In genomic region chr19:16586477-16586871, GRCh38 we compare ENCODE assay signal across 10 cellular contexts. TPM values are rescaled to one million over a fixed set of nuclear protein-coding genes. Genes with fewer than 3 reads are reported as not detected.
A peak's percentile ranks its signal among the peaks of the same experiment; 100 is the strongest.
DNase-seq lines count a peak whose midpoint lies in the region; ATAC-seq, FAIRE-seq and TF ChIP-seq lines count a peak whose summit lies in the region.
"Had no signal": no experiment of that assay in that cellular context is flagged by ENCODE, and none has a peak within 500 bp of the region (broad histone marks: within the 10 kb centered on the region; RNA-seq: fewer than 3 reads in every experiment).

No MANE protein-coding gene starts in this region.

- H3K36me3 ChIP-seq in CD8-positive, alpha-beta memory T cell (ENCODE audit: insufficient read depth, low read length): no peaks in the 10 kb centered on the region
- H3K36me3 ChIP-seq in KMS-11 (ENCODE audit: insufficient read depth) (no peaks in the 10 kb centered on the region), K562 (ENCODE audit: control insufficient read depth, insufficient read depth, low read length) (peaks cover 18% of the 10 kb centered on the region; the same call in 2 of the 3 replicates), osteoblast (ENCODE audit: insufficient read depth, low read length) (no peaks in the 10 kb centered on the region)

- peaks cover 0 to 1% (median 0%) of the 10 kb centered on the region in 3 donors for H3K36me3 Mint-ChIP-seq in CD8-positive, alpha-beta memory T cell

- in situ Hi-C loops in K562 (cut with MboI): no loop called here

- WGBS in K562 (ENCODE audit: insufficient coverage, low coverage, missing lambda C conversion rate): 85% methylated on average over 8 of the region's 9 CpGs

- no peaks in the 10 kb centered on the region for H3K9me3 Mint-ChIP-seq in CD8-positive, alpha-beta memory T cell
- H3K9me3 Mint-ChIP-seq: nephron had no signal

- H3K4me1 Mint-ChIP-seq in CD8-positive, alpha-beta memory T cell: peaks cover 80 to 95% (median 86%) of the 10 kb centered on the region in 3 donors

- peaks cover 4% of the 10 kb centered on the region for H3K9me1 ChIP-seq in K562 (ENCODE audit: control insufficient read depth, insufficient read depth, low read length)

- no peaks in the 10 kb centered on the region for H3K27me3 ChIP-seq in CD8-positive, alpha-beta memory T cell (ENCODE audit: insufficient read depth, low read length, poor library complexity, severe bottlenecking)
- H3K27me3 ChIP-seq in KMS-11 (ENCODE audit: insufficient read depth, low read depth): no peaks in the 10 kb centered on the region
- H3K27me3 ChIP-seq in K562 (ENCODE audit: control insufficient read depth in 2 of 2, insufficient read depth in 2 of 2, low read length in 2 of 2): no peaks in the 10 kb centered on the region
- no peaks in the 10 kb centered on the region for H3K27me3 ChIP-seq in osteoblast (ENCODE audit: insufficient read depth, low read length)

- no peak for DNase-seq in CD8-positive, alpha-beta memory T cell
- no peak for DNase-seq in K562 (ENCODE audit: extremely low read depth in 1 of 4, low spot score in 3 of 4)
- DNase-seq in osteoblast (ENCODE audit: insufficient read length, low spot score, missing footprints): no peak
- DNase-seq in head of caudate nucleus: no peak
- DNase-seq in mesenteric fat pad (ENCODE audit: low spot score): no peak
- DNase-seq: DMS153 had no signal

- BruUV-seq in K562 (replicated peaks; lab: Mats Ljungman, UMichigan): no TSS peak

- H4K20me1 ChIP-seq in KMS-11 (ENCODE audit: insufficient read depth) (no peaks in the 10 kb centered on the region), K562 (replicated peaks; ENCODE audit: control insufficient read depth, insufficient read depth, low read length) (peaks cover 37% of the 10 kb centered on the region), osteoblast (ENCODE audit: insufficient read depth, low read length) (peaks cover 93% of the 10 kb centered on the region)

- CTCF ChIA-PET in CD8-positive, alpha-beta memory T cell (lab: Charles Lee): interaction anchor here (0.7 to 2.5 kb wide), 2 partner anchors 32 to 121 kb away, joined by 3 to 6 read pairs; no protein-coding TSS in a partner anchor
- CTCF ChIA-PET in K562 (lab: Yijun Ruan, JAX; ENCODE audit: low intra/inter-chr PET ratio): no interaction called here

- peak overlapping the region; percentile 95 for H3K4me2 ChIP-seq in KMS-11
- H3K4me2 ChIP-seq in K562 (ENCODE audit: insufficient read depth, low read length): no peak overlapping the region
- H3K4me2 ChIP-seq in osteoblast (ENCODE audit: insufficient read depth, low read length): no peak overlapping the region

- H3K79me2 ChIP-seq in KMS-11 (ENCODE audit: insufficient read depth, low read depth) (peaks cover 99% of the 10 kb centered on the region), K562 (ENCODE audit: control insufficient read depth, insufficient read depth, low read length) (peaks cover 97% of the 10 kb centered on the region), osteoblast (ENCODE audit: insufficient read depth, low read length) (peaks cover 97% of the 10 kb centered on the region)

- no peaks in the 10 kb centered on the region for H3K9me3 ChIP-seq in CD8-positive, alpha-beta memory T cell (ENCODE audit: low read length)
- H3K9me3 ChIP-seq in K562 (replicated peaks; ENCODE audit: control insufficient read depth, insufficient read depth, low read depth, low read length): no peaks in the 10 kb centered on the region
- no peaks in the 10 kb centered on the region for H3K9me3 ChIP-seq in osteoblast (ENCODE audit: low read depth, low read length)

- H3K27me3 Mint-ChIP-seq in CD8-positive, alpha-beta memory T cell: peaks cover 0 to 4% of the 10 kb centered on the region in 2 donors

- POLR2A ChIA-PET in CD8-positive, alpha-beta memory T cell (lab: Charles Lee): interaction anchor here (0.6 to 3.0 kb wide), 4 partner anchors 13 to 404 kb away, joined by 3 to 15 read pairs (median 7); partner anchors contain the start of genes MED26 and SLC35E1
- POLR2A ChIA-PET in K562 (lab: Yijun Ruan, JAX): interaction anchor here (0.6 kb wide), 1 partner anchor 1085 kb away, joined by 3 read pairs; no protein-coding TSS in a partner anchor

- no peak for ATAC-seq in K562
- ATAC-seq in GM18907 (IDR thresholded peaks at IDR 0.05; ENCODE audit: unreplicated experiment): no peak
- ATAC-seq in GM21381 (IDR thresholded peaks at IDR 0.05; ENCODE audit: unreplicated experiment): no peak

- H3K27ac ChIP-seq in CD8-positive, alpha-beta memory T cell (ENCODE audit: low read depth, low read length): no peak overlapping the region
- H3K27ac ChIP-seq in KMS-11 (peak overlapping the region; percentile 95), K562 (ENCODE audit: extremely low read depth, low read depth, low read length) (no peak overlapping the region), osteoblast (ENCODE audit: low read depth, low read length) (peak overlapping the region; percentile 41)

- no peak overlapping the region for H2AFZ ChIP-seq in KMS-11 (ENCODE audit: low read depth)
- no peak overlapping the region for H2AFZ ChIP-seq in K562 (ENCODE audit: low read depth, low read length)
- no peak overlapping the region for H2AFZ ChIP-seq in osteoblast (ENCODE audit: low read length)

- peak overlapping the region; percentile 94 for H3K9ac ChIP-seq in KMS-11
- H3K9ac ChIP-seq in K562 (ENCODE audit: insufficient read depth in 1 of 2, low read depth in 2 of 2, low read length in 2 of 2): peak overlapping the region in 1 of 2 experiments; percentile 85; a peak in 2 of 4 replicates

- H3K4me1 ChIP-seq in CD8-positive, alpha-beta memory T cell (ENCODE audit: insufficient read depth, low read length): peaks cover 78% of the 10 kb centered on the region
- H3K4me1 ChIP-seq in KMS-11 (ENCODE audit: low read depth, poor library complexity, severe bottlenecking): peaks cover 49% of the 10 kb centered on the region
- H3K4me1 ChIP-seq in K562 (replicated peaks in 1 of 2; ENCODE audit: control insufficient read depth in 2 of 2, insufficient read depth in 2 of 2, low read length in 2 of 2): peaks cover 72 to 79% of the 10 kb centered on the region in 2 experiments
- H3K4me1 ChIP-seq in osteoblast (ENCODE audit: insufficient read depth, low read length): peaks cover 47% of the 10 kb centered on the region

- no peak for TF ChIP-seq POLR2A in K562 (conservative IDR thresholded peaks at IDR 0.05)

- H3K4me3 Mint-ChIP-seq in CD8-positive, alpha-beta memory T cell: peak overlapping the region; percentile 74 to 92 (median 80)
- H3K4me3 Mint-ChIP-seq: nephron had no signal

- no peak for TF ChIP-seq EP300 in K562 (IDR thresholded peaks at IDR 0.05; ENCODE audit: low read length)

- no peak for FAIRE-seq in K562 (lab: Jason Lieb, UNC)

- TF ChIP-seq RAD21 in K562 (CRISPR knock-in tag; conservative IDR thresholded peaks at IDR 0.05 in 1 of 2, IDR thresholded peaks at IDR 0.05 in 1 of 2): no peak

- TF ChIP-seq CTCF in KMS-11 (conservative IDR thresholded peaks at IDR 0.05; ENCODE audit: low read depth, low read length): 0 out of 2 replicates have a peak, but pooled peaks have one; percentile 12
- TF ChIP-seq CTCF in K562 (IDR thresholded peaks at IDR 0.05 in 2 of 3, conservative IDR thresholded peaks at IDR 0.05 in 1 of 3; ENCODE audit: insufficient read depth in 2 of 3, low read depth in 1 of 3, low read length in 3 of 3): no peak
- no peak for TF ChIP-seq CTCF in osteoblast (IDR thresholded peaks at IDR 0.05; ENCODE audit: extremely low read depth, low read depth, low read length)

- intact Hi-C loops in K562 (cut with micrococcal nuclease): no loop called here
- intact Hi-C loops in head of caudate nucleus (cut with DNase I): no loop called here

- peak overlapping the region; percentile 81 to 100 (median 97) for H3K27ac Mint-ChIP-seq in CD8-positive, alpha-beta memory T cell

- no peak overlapping the region for H3K4me3 ChIP-seq in CD8-positive, alpha-beta memory T cell (ENCODE audit: low read length)
- H3K4me3 ChIP-seq in KMS-11 (IDR thresholded peaks at IDR 0.05; ENCODE audit: insufficient read depth, low read depth, low read length) (no peak overlapping the region), K562 (no peak overlapping the region), osteoblast (ENCODE audit: insufficient read depth, low read length) (no peak overlapping the region)

RNA-seq across cellular contexts. Expression of gene SLC35E1, which starts 14.3 kb away (rescaled TPM):
- total RNA-seq in CD8-positive, alpha-beta memory T cell: 10 to 100 TPM; 41.9 to 43.8 TPM
- 30.6 TPM for polyA plus RNA-seq in CD8-positive, alpha-beta memory T cell
- 132 and 248 TPM in 2 replicates for total RNA-seq in K562 (2011; cell fraction: chromatin; rRNA removed; ENCODE audit: low replicate concordance)
- 136 and 163 TPM in 2 replicates for total RNA-seq in K562 (2011; cell fraction: nucleolus; rRNA removed)
- 156 and 184 TPM in 2 replicates for total RNA-seq in K562 (2011; cell fraction: nucleoplasm; rRNA removed)
- total RNA-seq in K562 (2014; rRNA removed): 18.5 and 24.4 TPM in 2 replicates
- 27.8 and 28.4 TPM in 2 replicates for total RNA-seq in K562 (2014; rRNA removed; fragmentation: Illumina TruSeq; extraction: Trizol)
- total RNA-seq in K562 (2015; rRNA removed; fragmentation: Illumina TruSeq; extraction: Trizol): 25.7 and 27.3 TPM in 2 replicates
- 40.1 and 44.5 TPM in 2 replicates for total RNA-seq in K562 (2021)
- polyA plus RNA-seq in K562 (2011; rRNA removed): 28.0 and 40.1 TPM in 2 replicates
- polyA plus RNA-seq in K562 (2011; cell fraction: cytosol; rRNA removed): 41.7 and 60.4 TPM in 2 replicates
- polyA plus RNA-seq in K562 (2011; cell fraction: nucleus; rRNA removed): 28.4 and 51.0 TPM in 2 replicates
- 23.2 and 28.7 TPM in 2 replicates for polyA plus RNA-seq in K562 (2012)
- 31.3 and 34.3 TPM in 2 replicates for polyA plus RNA-seq in K562 (2014; fragmentation: Illumina TruSeq; extraction: Trizol)
- 10 to 100 TPM; 15.0 to 16.1 TPM for polyA plus RNA-seq in K562 (2014; fragmentation: Nextera tagmentation; extraction: Ambion mirVana)
- polyA plus RNA-seq in K562 (2014; rRNA removed): 19.3 and 29.4 TPM in 2 replicates
- 54.7 and 61.3 TPM in 2 replicates for polyA minus RNA-seq in K562 (2011; rRNA and poly(A)+ RNA removed)
- polyA minus RNA-seq in K562 (2011; cell fraction: cytosol; rRNA and poly(A)+ RNA removed): 47.2 and 51.0 TPM in 2 replicates
- polyA minus RNA-seq in K562 (2011; cell fraction: nucleus; rRNA and poly(A)+ RNA removed): 20.2 and 28.9 TPM in 2 replicates
- 38.0 and 41.5 TPM in 2 replicates for total RNA-seq in osteoblast
- total RNA-seq in mesenteric fat pad: 48.7 TPM

RNA-seq across cellular contexts. Expression of gene MED26, which starts 41.5 kb away (rescaled TPM):
- total RNA-seq in CD8-positive, alpha-beta memory T cell: 10 to 100 TPM; 14.7 to 17.1 TPM
- polyA plus RNA-seq in CD8-positive, alpha-beta memory T cell: 3.1 TPM
- 31.4 and 62.0 TPM in 2 replicates for total RNA-seq in K562 (2011; cell fraction: chromatin; rRNA removed; ENCODE audit: low replicate concordance)
- total RNA-seq in K562 (2011; cell fraction: nucleolus; rRNA removed): 34.2 and 40.0 TPM in 2 replicates
- total RNA-seq in K562 (2011; cell fraction: nucleoplasm; rRNA removed): 27.1 and 33.1 TPM in 2 replicates
- total RNA-seq in K562 (2014; rRNA removed) (12.9 and 15.2 TPM in 2 replicates), K562 (2014; rRNA removed; fragmentation: Illumina TruSeq; extraction: Trizol) (3.7 and 4.6 TPM in 2 replicates), K562 (2015; rRNA removed; fragmentation: Illumina TruSeq; extraction: Trizol) (7.1 and 7.5 TPM in 2 replicates), K562 (2021) (15.1 and 16.5 TPM in 2 replicates), osteoblast (5.8 and 6.5 TPM in 2 replicates), mesenteric fat pad (12.7 TPM)
- polyA plus RNA-seq in K562 (2011; rRNA removed) (5.6 and 6.1 TPM in 2 replicates), K562 (2014; fragmentation: Illumina TruSeq; extraction: Trizol) (6.2 and 8.4 TPM in 2 replicates), K562 (2014; fragmentation: Nextera tagmentation; extraction: Ambion mirVana) (under 1 TPM; 0.71 to 0.86 TPM), K562 (2014; rRNA removed) (8.4 and 9.0 TPM in 2 replicates)
- 5.8 and 11.0 TPM in 2 replicates for polyA plus RNA-seq in K562 (2011; cell fraction: cytosol; rRNA removed)
- polyA plus RNA-seq in K562 (2011; cell fraction: nucleus; rRNA removed): 6.6 and 9.2 TPM in 2 replicates
- 5.5 and 7.2 TPM in 2 replicates for polyA plus RNA-seq in K562 (2012)
- polyA minus RNA-seq in K562 (2011; rRNA and poly(A)+ RNA removed): 5.4 and 10.0 TPM in 2 replicates
- polyA minus RNA-seq in K562 (2011; cell fraction: cytosol; rRNA and poly(A)+ RNA removed): 10.9 and 11.5 TPM in 2 replicates
- 13.2 and 20.2 TPM in 2 replicates for polyA minus RNA-seq in K562 (2011; cell fraction: nucleus; rRNA and poly(A)+ RNA removed)

RNA-seq across cellular contexts. Expression of gene CHERP, which starts 44.2 kb away (rescaled TPM):
- 10 to 100 TPM; 73.1 to 74.2 TPM for total RNA-seq in CD8-positive, alpha-beta memory T cell
- polyA plus RNA-seq in CD8-positive, alpha-beta memory T cell: 20.3 TPM
- 69.6 and 152 TPM in 2 replicates for total RNA-seq in K562 (2011; cell fraction: chromatin; rRNA removed; ENCODE audit: low replicate concordance)
- total RNA-seq in K562 (2011; cell fraction: nucleolus; rRNA removed): 74.1 and 82.9 TPM in 2 replicates
- total RNA-seq in K562 (2011; cell fraction: nucleoplasm; rRNA removed): 82.4 and 95.0 TPM in 2 replicates
- 7.8 and 9.6 TPM in 2 replicates for total RNA-seq in K562 (2014; rRNA removed)
- 4.5 and 6.9 TPM in 2 replicates for total RNA-seq in K562 (2014; rRNA removed; fragmentation: Illumina TruSeq; extraction: Trizol)
- 10.1 and 10.8 TPM in 2 replicates for total RNA-seq in K562 (2015; rRNA removed; fragmentation: Illumina TruSeq; extraction: Trizol)
- total RNA-seq in K562 (2021): 76.7 and 85.1 TPM in 2 replicates
- polyA plus RNA-seq in K562 (2011; rRNA removed): 4.9 and 9.0 TPM in 2 replicates
- polyA plus RNA-seq in K562 (2011; cell fraction: cytosol; rRNA removed): 5.3 and 7.6 TPM in 2 replicates
- 47.7 and 60.8 TPM in 2 replicates for polyA plus RNA-seq in K562 (2011; cell fraction: nucleus; rRNA removed)
- polyA plus RNA-seq in K562 (2012): 37.7 and 48.9 TPM in 2 replicates
- polyA plus RNA-seq in K562 (2014; fragmentation: Illumina TruSeq; extraction: Trizol): 26.3 and 41.8 TPM in 2 replicates
- polyA plus RNA-seq in K562 (2014; fragmentation: Nextera tagmentation; extraction: Ambion mirVana): under 1 TPM; 0.60 to 0.75 TPM
- polyA plus RNA-seq in K562 (2014; rRNA removed): 34.3 and 36.7 TPM in 2 replicates
- 4.3 and 4.9 TPM in 2 replicates for polyA minus RNA-seq in K562 (2011; rRNA and poly(A)+ RNA removed)
- polyA minus RNA-seq in K562 (2011; cell fraction: cytosol; rRNA and poly(A)+ RNA removed): 24.6 and 35.2 TPM in 2 replicates
- polyA minus RNA-seq in K562 (2011; cell fraction: nucleus; rRNA and poly(A)+ RNA removed): 23.3 and 23.4 TPM in 2 replicates
- 5.8 and 6.5 TPM in 2 replicates for total RNA-seq in osteoblast
- total RNA-seq in mesenteric fat pad: 34.3 TPM

Comparison
In these comparisons a context has a peak if more than half of its experiments do, and no peak if none do; other contexts are left out.
1. H3K27ac ChIP-seq: peak in KMS-11 (single experiment) and osteoblast (single experiment); none in CD8-positive, alpha-beta memory T cell (single experiment) and K562 (single experiment).